In genomic region chr6:48087448-48087847, GRCh38 we compare ENCODE assay signal across 12 cellular contexts. TPM values are rescaled to one million over a fixed set of nuclear protein-coding genes. Genes with fewer than 3 reads are reported as not detected.
A peak's percentile ranks its signal among the peaks of the same experiment; 100 is the strongest.
DNase-seq lines count a peak whose midpoint lies in the region; ATAC-seq and TF ChIP-seq lines count a peak whose summit lies in the region.
"Had no signal": no experiment of that assay in that cellular context is flagged by ENCODE, and none has a peak within 500 bp of the region (broad histone marks: within the 10 kb centered on the region; RNA-seq: fewer than 3 reads in every experiment).

No MANE protein-coding gene starts in this region.

- H3K9ac ChIP-seq in mammary epithelial cell (ENCODE audit: insufficient read depth, low read length): no peak overlapping the region

- no peak overlapping the region for H3K4me2 ChIP-seq in mammary epithelial cell (ENCODE audit: insufficient read depth, low read depth, low read length)

- no peak overlapping the region for H2AFZ ChIP-seq in mammary epithelial cell (ENCODE audit: low read depth, low read length)

- H3K4me3 Mint-ChIP-seq in nephron: no peak overlapping the region
- no peak overlapping the region for H3K4me3 Mint-ChIP-seq in CD8-positive, alpha-beta T cell

- peak; percentile 2 for DNase-seq in NCI-H2171 treated with DMSO at 0.1 percent for 48 hours (lab: John Stamatoyannopoulos, UW)
- DNase-seq in NCI-H2171 (lab: John Stamatoyannopoulos, UW): no peak
- DNase-seq in NCI-H226: peak; percentile 6
- DNase-seq in mammary epithelial cell: no peak
- no peak for DNase-seq in CD8-positive, alpha-beta T cell
- no peak for DNase-seq in stimulated activated CD4-positive, alpha-beta T cell treated with anti-CD3 and anti-CD28 coated beads, Interleukin-15, amount 100 ng/mL, for 24 hours
- DNase-seq: activated CD4-positive, alpha-beta T cell treated with anti-CD3 and anti-CD28 coated beads for 48 hours; left ventricle myocardium superior; NCI-H187; stimulated activated CD4-positive, alpha-beta T cell treated with anti-CD3 and anti-CD28 coated beads, Interleukin-4, amount 100 ng/mL, for 24 hours had no signal

- H4K20me1 ChIP-seq in mammary epithelial cell (ENCODE audit: insufficient read depth, low read length): no peaks in the 10 kb centered on the region

- CTCF ChIA-PET in mammary epithelial cell (lab: Charles Lee; ENCODE audit: low non-redundant PET): interaction anchor here (0.5 to 1.0 kb wide), 7 partner anchors 177 to 1334 kb away, joined by 3 to 8 read pairs (median 4); no protein-coding TSS in a partner anchor
- CTCF ChIA-PET in CD8-positive, alpha-beta T cell (lab: Charles Lee): no interaction called here

- in situ Hi-C loops in mammary epithelial cell (cut with MboI; ENCODE audit: low sequenced_read_pairs in 2 of 2): loop anchor here in 1 of 2 donors (25.0 kb wide), 1 partner anchor 350 kb away; no protein-coding TSS in a partner anchor

- POLR2A ChIA-PET in CD8-positive, alpha-beta T cell (lab: Charles Lee): no interaction called here

- no peak for ATAC-seq in CD8-positive, alpha-beta T cell
- no peak for ATAC-seq in GM21526 (IDR thresholded peaks at IDR 0.05; ENCODE audit: low FRiP score, unreplicated experiment)
- ATAC-seq: left ventricle myocardium superior had no signal

- peak; percentile 44 to 48 for TF ChIP-seq CTCF in mammary epithelial cell (conservative IDR thresholded peaks at IDR 0.05 in 1 of 2, IDR thresholded peaks at IDR 0.05 in 1 of 2; ENCODE audit: extremely low read depth in 1 of 2, insufficient read depth in 1 of 2, low read depth in 1 of 2, low read length in 2 of 2)
- peak; percentile 24 to 34 (median 28) for TF ChIP-seq CTCF in nephron (IDR thresholded peaks at IDR 0.05; ENCODE audit: unreplicated experiment in 3 of 3)
- TF ChIP-seq CTCF in CD8-positive, alpha-beta T cell (IDR thresholded peaks at IDR 0.05): no peak

- H3K79me2 ChIP-seq in mammary epithelial cell (ENCODE audit: insufficient read depth, low read length): peaks cover 29% of the 10 kb centered on the region

- BruUV-seq in mammary epithelial cell (replicated peaks; lab: Mats Ljungman, UMichigan): no TSS peak

- H3K36me3 ChIP-seq in mammary epithelial cell (ENCODE audit: insufficient read depth, low read length): peaks cover 2% of the 10 kb centered on the region
- H3K36me3 ChIP-seq in CD8-positive, alpha-beta T cell (ENCODE audit: insufficient read depth, low read length): no peaks in the 10 kb centered on the region

- WGBS in mammary epithelial cell (ENCODE audit: low coverage, missing lambda C conversion rate): 10% methylated on average over 1 of the region's 1 CpG

- no peaks in the 10 kb centered on the region for H3K36me3 Mint-ChIP-seq in nephron (ENCODE audit: low read depth)
- H3K36me3 Mint-ChIP-seq in CD8-positive, alpha-beta T cell: no peaks in the 10 kb centered on the region

- no peaks in the 10 kb centered on the region for H3K27me3 ChIP-seq in mammary epithelial cell (ENCODE audit: insufficient read depth, low read length)
- no peaks in the 10 kb centered on the region for H3K27me3 ChIP-seq in CD8-positive, alpha-beta T cell (ENCODE audit: insufficient read depth, low read length)

- H3K4me1 ChIP-seq in mammary epithelial cell (ENCODE audit: insufficient read depth, low read length): no peaks in the 10 kb centered on the region
- no peaks in the 10 kb centered on the region for H3K4me1 ChIP-seq in CD8-positive, alpha-beta T cell (ENCODE audit: insufficient read depth, low read length)

- no peaks in the 10 kb centered on the region for H3K27me3 Mint-ChIP-seq in nephron (ENCODE audit: low read depth)
- no peaks in the 10 kb centered on the region for H3K27me3 Mint-ChIP-seq in CD8-positive, alpha-beta T cell (ENCODE audit: low read depth)

- peaks cover 4% of the 10 kb centered on the region for H3K9me3 Mint-ChIP-seq in nephron
- H3K9me3 Mint-ChIP-seq in CD8-positive, alpha-beta T cell: peaks cover 3% of the 10 kb centered on the region

- intact Hi-C loops in mammary epithelial cell (cut with micrococcal nuclease): loop anchor here (1.0 to 2.0 kb wide), 4 partner anchors 362 to 1323 kb away; no protein-coding TSS in a partner anchor
- intact Hi-C loops in CD8-positive, alpha-beta T cell (cut with DNase I, micrococcal nuclease): no loop called here

- dilution Hi-C loops in mammary epithelial cell (cut with HindIII; ENCODE audit: low sequenced_read_pairs): no loop called here

- no peaks in the 10 kb centered on the region for H3K4me1 Mint-ChIP-seq in nephron
- no peaks in the 10 kb centered on the region for H3K4me1 Mint-ChIP-seq in CD8-positive, alpha-beta T cell (ENCODE audit: low read depth)

- no peaks in the 10 kb centered on the region for H3K9me3 ChIP-seq in mammary epithelial cell (replicated peaks; ENCODE audit: insufficient read depth, low read length)
- H3K9me3 ChIP-seq in CD8-positive, alpha-beta T cell (ENCODE audit: low read length): no peaks in the 10 kb centered on the region

- H3K4me3 ChIP-seq in mammary epithelial cell (replicated peaks in 1 of 3; ENCODE audit: insufficient read depth in 1 of 3, low read depth in 2 of 3, low read length in 3 of 3): no peak overlapping the region
- no peak overlapping the region for H3K4me3 ChIP-seq in CD8-positive, alpha-beta T cell (ENCODE audit: low read depth, low read length)

- peak overlapping the region in 1 of 3 experiments; percentile 41 for H3K27ac Mint-ChIP-seq in nephron
- no peak overlapping the region for H3K27ac Mint-ChIP-seq in CD8-positive, alpha-beta T cell

- no peak overlapping the region for H3K27ac ChIP-seq in mammary epithelial cell (ENCODE audit: insufficient read depth, low read depth, low read length)
- H3K27ac ChIP-seq in CD8-positive, alpha-beta T cell (ENCODE audit: low read depth, low read length): no peak overlapping the region

RNA-seq across cellular contexts. Expression of gene PTCHD4, which starts 23.5 kb away (rescaled TPM):
- 1 to 10 TPM; 1.2 to 1.3 TPM for total RNA-seq in mammary epithelial cell
- 0.87 TPM for polyA plus RNA-seq in mammary epithelial cell
- not detected for polyA minus RNA-seq in mammary epithelial cell
- total RNA-seq in CD8-positive, alpha-beta T cell: not detected

Comparison
In these comparisons a context has a peak if more than half of its experiments do, and no peak if none do; other contexts are left out.
1. DNase-seq: peak in NCI-H2171 treated with DMSO at 0.1 percent for 48 hours (single experiment) and NCI-H226 (single experiment); none in NCI-H2171 (single experiment), mammary epithelial cell (single experiment), CD8-positive, alpha-beta T cell (0 of 7) and stimulated activated CD4-positive, alpha-beta T cell treated with anti-CD3 and anti-CD28 coated beads, Interleukin-15, amount 100 ng/mL, for 24 hours (single experiment).